10 cellular contexts compared by ENCODE assay signal in genomic region chr2:167128130-167128529, GRCh38.
"Had no signal": no experiment of that assay in that cellular context is flagged by ENCODE, and none has a peak within 500 bp of the region (broad histone marks: within the 10 kb centered on the region; RNA-seq: fewer than 3 reads in every experiment).

No MANE protein-coding gene starts in this region.

- H3K9me3 Mint-ChIP-seq: GM23338, H9, HFFc6 had no signal

- DNase-seq: GM23248, GOT3, H7, H9, HCEC 1CT, HFFc6 had no signal

- H3K27ac ChIP-seq: GM23248 had no signal

- H3K9me3 ChIP-seq: HAP-1 had no signal

- H3K27ac Mint-ChIP-seq: GM23338, H9, HFFc6 had no signal

- H3K9ac ChIP-seq: GM23248 had no signal

- FAIRE-seq: H54 had no signal

- H3K4me3 ChIP-seq: GM23248, GM23338, HAP-1 had no signal

- H3K4me3 Mint-ChIP-seq: GM23338, H9, HFFc6 had no signal

- H3K4me2 ChIP-seq: GM23338 had no signal

- H3K36me3 ChIP-seq: HAP-1 had no signal

- H2AFZ ChIP-seq: GM23248, GM23338 had no signal

- ATAC-seq: GM23338, HCT116 had no signal
